ENCODE assay signal across 22 cellular contexts in the genomic region with DNA sequence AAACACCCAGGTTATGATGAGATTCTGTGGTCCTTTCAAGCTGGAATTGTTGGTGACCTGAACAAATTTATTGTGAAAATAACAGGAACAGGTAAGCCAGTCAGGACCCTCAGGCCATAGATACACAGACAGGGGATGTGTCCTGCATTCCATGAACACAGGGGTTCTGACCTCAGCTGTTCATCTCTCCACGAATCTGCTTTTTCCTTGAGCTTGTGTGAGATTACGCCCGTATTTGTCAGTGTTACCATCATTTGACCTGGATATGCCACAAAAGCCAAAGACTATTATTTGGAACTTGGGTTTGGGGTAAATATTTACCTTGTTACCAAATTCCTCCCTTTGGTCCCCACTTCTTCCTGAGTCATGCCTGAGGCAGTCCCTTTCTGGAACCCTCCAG.
DNase-seq lines count a peak whose midpoint lies in the region; ATAC-seq and TF ChIP-seq lines count a peak whose summit lies in the region.
"Had no signal": no experiment of that assay in that cellular context is flagged by ENCODE, and none has a peak within 500 bp of the region (broad histone marks: within the 10 kb centered on the region; RNA-seq: fewer than 3 reads in every experiment).

No MANE protein-coding gene starts in this region.

- no peak overlapping the region for H2AFZ ChIP-seq in smooth muscle cell (ENCODE audit: low read depth)

- CTCF ChIA-PET in WTC11 (lab: Charles Lee), result interaction anchor here (1.1 to 3.0 kb wide), 3 partner anchors 10 to 165 kb away, joined by 3 to 26 read pairs (median 4); no protein-coding TSS in a partner anchor

- H3K36me3 Mint-ChIP-seq in WTC11, result peaks cover 8% of the 10 kb centered on the region

- H3K27ac ChIP-seq in HUES6 (ENCODE audit: low read depth, low read length) (peak overlapping the region; percentile 11; the same call in 1 of the 2 replicates), smooth muscle cell (ENCODE audit: low read depth) (peak overlapping the region; percentile 2)
- H3K27ac ChIP-seq: HL-60, tibial nerve had no signal

- peak overlapping the region; percentile 64 for H3K27ac Mint-ChIP-seq in WTC11
- H3K27ac Mint-ChIP-seq: activated B cell treated with CpG ODN at 0.5 μM for 24 hours; activated CD4-positive, alpha-beta memory T cell treated with anti-CD3 and anti-CD28 coated beads, Interleukin-2, amount 10 ng/mL, durations not matched to agents 7 days and 5 days; B cell; dendritic cell treated with granulocyte-macrophage colony-stimulating factor and Interleukin-4, amounts not matched to agents 40 ng/mL and 50 ng/mL, for 4 days; stimulated activated naive CD8-positive, alpha-beta T cell treated with anti-CD3 and anti-CD28 coated beads, Interleukin-15, Interleukin-2, amounts not matched to agents 100 ng/mL and 50 ng/mL, for 24 hours; T-helper 2 cell treated with Interferon-gamma antibody and Interleukin-4, amounts not matched to agents 5 μg/mL and 100 μg/mL, for 36 hours had no signal

- peaks cover 18% of the 10 kb centered on the region for H3K4me1 ChIP-seq in HUES6 (ENCODE audit: control insufficient read depth, insufficient read depth, low read length)
- H3K4me1 ChIP-seq in smooth muscle cell (ENCODE audit: low read depth), result peaks cover 7% of the 10 kb centered on the region
- H3K4me1 ChIP-seq: tibial nerve had no signal

- H3K27me3 Mint-ChIP-seq in WTC11 (ENCODE audit: low read depth), result no peaks in the 10 kb centered on the region

- peaks cover 18% of the 10 kb centered on the region for H3K9me3 Mint-ChIP-seq in WTC11
- H3K9me3 Mint-ChIP-seq: activated CD4-positive, alpha-beta memory T cell treated with anti-CD3 and anti-CD28 coated beads, Interleukin-2, amount 10 ng/mL, durations not matched to agents 7 days and 5 days; dendritic cell treated with granulocyte-macrophage colony-stimulating factor and Interleukin-4, amounts not matched to agents 40 ng/mL and 50 ng/mL, for 4 days; stimulated activated naive CD8-positive, alpha-beta T cell treated with anti-CD3 and anti-CD28 coated beads, Interleukin-15, Interleukin-2, amounts not matched to agents 100 ng/mL and 50 ng/mL, for 24 hours; T-helper 2 cell treated with Interferon-gamma antibody and Interleukin-4, amounts not matched to agents 5 μg/mL and 100 μg/mL, for 36 hours had no signal

- DNase-seq in WTC11 (ENCODE audit: low spot score) (no peak), iris pigment epithelial cell (ENCODE audit: low read depth) (peak; percentile 8), smooth muscle cell (lab: John Stamatoyannopoulos, UW; ENCODE audit: unreplicated experiment) (no peak)
- DNase-seq: activated B cell treated with CpG ODN at 0.5 μM for 24 hours; activated CD4-positive, alpha-beta memory T cell treated with anti-CD3 and anti-CD28 coated beads, Interleukin-2, amount 10 ng/mL, durations not matched to agents 7 days and 5 days; activated gamma-delta T cell treated with Interleukin-2 at 50 U/mL for 16 hours; activated T-cell treated with anti-CD3 and anti-CD28 coated beads for 4 hours; mucosa of descending colon; NCI-H1694; small intestine; stimulated activated CD4-positive, alpha-beta T cell treated with anti-CD3 and anti-CD28 coated beads, Interleukin-2, amount 100 ng/mL, for 48 hours had no signal

- peak overlapping the region; percentile 7; the same call in 1 of the 2 replicates for H3K4me3 ChIP-seq in HUES6 (ENCODE audit: low read depth, low read length)
- H3K4me3 ChIP-seq in smooth muscle cell, result no peak overlapping the region
- H3K4me3 ChIP-seq: mucosa of descending colon, tibial nerve had no signal

- peaks cover 27% of the 10 kb centered on the region for H3K4me1 Mint-ChIP-seq in WTC11
- H3K4me1 Mint-ChIP-seq: activated CD4-positive, alpha-beta memory T cell treated with anti-CD3 and anti-CD28 coated beads, Interleukin-2, amount 10 ng/mL, durations not matched to agents 7 days and 5 days had no signal

- TF ChIP-seq CTCF in WTC11 (IDR thresholded peaks at IDR 0.05), result no peak
- no peak for TF ChIP-seq CTCF in smooth muscle cell (IDR thresholded peaks at IDR 0.05; ENCODE audit: borderline replicate concordance, insufficient read depth, poor library complexity, severe bottlenecking)

- H3K9ac ChIP-seq in HUES6 (ENCODE audit: low read length) (peak overlapping the region; percentile 54), smooth muscle cell (ENCODE audit: low read depth) (no peak overlapping the region)

- 50% methylated on average over 3 of the region's 3 CpGs for whole genome bisulfite sequencing in smooth muscle cell (ENCODE audit: low lambda C conversion rate)

- H3K9me3 ChIP-seq in HUES6 (ENCODE audit: control insufficient read depth, insufficient read depth, low read depth, low read length) (peaks cover 10% of the 10 kb centered on the region; the same call in 1 of the 2 replicates), smooth muscle cell (replicated peaks; ENCODE audit: low read depth) (no peaks in the 10 kb centered on the region)
- H3K9me3 ChIP-seq: mucosa of descending colon, tibial nerve had no signal

- no peaks in the 10 kb centered on the region for H4K20me1 ChIP-seq in smooth muscle cell (ENCODE audit: low read depth)

- H3F3A ChIP-seq in smooth muscle cell (ENCODE audit: low read depth), result no peaks in the 10 kb centered on the region

- ATAC-seq in WTC11 (peak; percentile 70), GM18520 (IDR thresholded peaks at IDR 0.05; ENCODE audit: unreplicated experiment) (no peak), HG03457 (IDR thresholded peaks at IDR 0.05; ENCODE audit: unreplicated experiment) (no peak), GM19023 (IDR thresholded peaks at IDR 0.05; ENCODE audit: unreplicated experiment) (no peak)
- ATAC-seq: mucosa of descending colon had no signal

- POLR2A ChIA-PET in WTC11 (lab: Charles Lee), result no interaction called here

- H3K36me3 ChIP-seq in HUES6 (ENCODE audit: control insufficient read depth, insufficient read depth, low read length) (no peaks in the 10 kb centered on the region), smooth muscle cell (ENCODE audit: low read depth) (no peaks in the 10 kb centered on the region)
- H3K36me3 ChIP-seq: tibial nerve had no signal

- 0 out of 2 replicates have a peak overlapping the region, but pooled peaks have one; percentile 1 for H3K4me3 Mint-ChIP-seq in WTC11
- H3K4me3 Mint-ChIP-seq: activated B cell treated with CpG ODN at 0.5 μM for 24 hours; activated CD4-positive, alpha-beta memory T cell treated with anti-CD3 and anti-CD28 coated beads, Interleukin-2, amount 10 ng/mL, durations not matched to agents 7 days and 5 days; B cell; dendritic cell treated with granulocyte-macrophage colony-stimulating factor and Interleukin-4, amounts not matched to agents 40 ng/mL and 50 ng/mL, for 4 days; neural crest cell; stimulated activated naive CD8-positive, alpha-beta T cell treated with anti-CD3 and anti-CD28 coated beads, Interleukin-15, Interleukin-2, amounts not matched to agents 100 ng/mL and 50 ng/mL, for 24 hours; T-helper 2 cell treated with Interferon-gamma antibody and Interleukin-4, amounts not matched to agents 5 μg/mL and 100 μg/mL, for 36 hours had no signal

- no peak overlapping the region for H3K4me2 ChIP-seq in smooth muscle cell

- no peaks in the 10 kb centered on the region for H3K79me2 ChIP-seq in smooth muscle cell (ENCODE audit: low read depth)

- H3K27me3 ChIP-seq in HUES6 (ENCODE audit: control insufficient read depth, insufficient read depth, low read length), result no peaks in the 10 kb centered on the region
- H3K27me3 ChIP-seq in smooth muscle cell (ENCODE audit: low read depth), result peaks cover 4% of the 10 kb centered on the region

TF ChIP-seq in WTC11, 78 proteins besides CTCF, POLR2A, EP300 and RAD21 (continues in another document):
- TF ChIP-seq, protein P1, sequence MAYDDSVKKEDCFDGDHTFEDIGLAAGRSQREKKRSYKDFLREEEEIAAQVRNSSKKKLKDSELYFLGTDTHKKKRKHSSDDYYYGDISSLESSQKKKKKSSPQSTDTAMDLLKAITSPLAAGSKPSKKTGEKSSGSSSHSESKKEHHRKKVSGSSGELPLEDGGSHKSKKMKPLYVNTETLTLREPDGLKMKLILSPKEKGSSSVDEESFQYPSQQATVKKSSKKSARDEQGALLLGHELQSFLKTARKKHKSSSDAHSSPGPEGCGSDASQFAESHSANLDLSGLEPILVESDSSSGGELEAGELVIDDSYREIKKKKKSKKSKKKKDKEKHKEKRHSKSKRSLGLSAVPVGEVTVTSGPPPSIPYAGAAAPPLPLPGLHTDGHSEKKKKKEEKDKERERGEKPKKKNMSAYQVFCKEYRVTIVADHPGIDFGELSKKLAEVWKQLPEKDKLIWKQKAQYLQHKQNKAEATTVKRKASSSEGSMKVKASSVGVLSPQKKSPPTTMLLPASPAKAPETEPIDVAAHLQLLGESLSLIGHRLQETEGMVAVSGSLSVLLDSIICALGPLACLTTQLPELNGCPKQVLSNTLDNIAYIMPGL (CRISPR knock-in tag; IDR thresholded peaks at IDR 0.05), result no peak
- TF ChIP-seq CBFB (CRISPR knock-in tag; IDR thresholded peaks at IDR 0.05; ENCODE audit: low read depth) (no peak), ZNF232 (CRISPR knock-in tag; IDR thresholded peaks at IDR 0.05) (no peak), GRHL2 (CRISPR knock-in tag; IDR thresholded peaks at IDR 0.05; ENCODE audit: insufficient replicate concordance, severe bottlenecking) (no peak), EMX1 (CRISPR knock-in tag; IDR thresholded peaks at IDR 0.05) (no peak)
- TF ChIP-seq, protein P2, sequence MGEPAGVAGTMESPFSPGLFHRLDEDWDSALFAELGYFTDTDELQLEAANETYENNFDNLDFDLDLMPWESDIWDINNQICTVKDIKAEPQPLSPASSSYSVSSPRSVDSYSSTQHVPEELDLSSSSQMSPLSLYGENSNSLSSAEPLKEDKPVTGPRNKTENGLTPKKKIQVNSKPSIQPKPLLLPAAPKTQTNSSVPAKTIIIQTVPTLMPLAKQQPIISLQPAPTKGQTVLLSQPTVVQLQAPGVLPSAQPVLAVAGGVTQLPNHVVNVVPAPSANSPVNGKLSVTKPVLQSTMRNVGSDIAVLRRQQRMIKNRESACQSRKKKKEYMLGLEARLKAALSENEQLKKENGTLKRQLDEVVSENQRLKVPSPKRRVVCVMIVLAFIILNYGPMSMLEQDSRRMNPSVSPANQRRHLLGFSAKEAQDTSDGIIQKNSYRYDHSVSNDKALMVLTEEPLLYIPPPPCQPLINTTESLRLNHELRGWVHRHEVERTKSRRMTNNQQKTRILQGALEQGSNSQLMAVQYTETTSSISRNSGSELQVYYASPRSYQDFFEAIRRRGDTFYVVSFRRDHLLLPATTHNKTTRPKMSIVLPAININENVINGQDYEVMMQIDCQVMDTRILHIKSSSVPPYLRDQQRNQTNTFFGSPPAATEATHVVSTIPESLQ (CRISPR knock-in tag; IDR thresholded peaks at IDR 0.05), result no peak
